In genomic region chr22:39554170-39554569, GRCh38 we compare ENCODE assay signal across 31 cellular contexts. TPM values are rescaled to one million over a fixed set of nuclear protein-coding genes. Genes with fewer than 3 reads are reported as not detected.
"Had no signal": no experiment of that assay in that cellular context is flagged by ENCODE, and none has a peak within 500 bp of the region (broad histone marks: within the 10 kb centered on the region; RNA-seq: fewer than 3 reads in every experiment).

No MANE protein-coding gene starts in this region.

- H3K9me3 ChIP-seq: adrenal gland, ascending aorta, body of pancreas, breast epithelium had no signal

- H3K27ac ChIP-seq: adrenal gland, ascending aorta, body of pancreas, brain microvascular endothelial cell, breast epithelium, cardiac muscle cell had no signal

- DNase-seq: activated effector memory CD4-positive, alpha-beta T cell treated with anti-CD3 and anti-CD28 coated beads, Interleukin-2, amount 50 U/mL, for 16 hours; activated effector memory CD4-positive, alpha-beta T cell treated with Interleukin-2 at 50 U/mL for 16 hours; activated gamma-delta T cell; activated gamma-delta T cell treated with Interleukin-2 at 50 U/mL for 16 hours; activated naive CD4-positive, alpha-beta T cell; activated naive CD4-positive, alpha-beta T cell treated with anti-CD3 and anti-CD28 coated beads for 36 hours; activated naive CD4-positive, alpha-beta T cell treated with anti-CD3 and anti-CD28 coated beads, Interleukin-2, amount 10 ng/mL, durations not matched to agents 7 days and 5 days; activated naive CD4-positive, alpha-beta T cell treated with anti-CD3 and anti-CD28 coated beads, Interleukin-2, amount 50 U/mL, for 16 hours; activated naive CD4-positive, alpha-beta T cell treated with Interleukin-2 at 50 U/mL for 16 hours; activated naive CD8-positive, alpha-beta T cell treated with anti-CD3 and anti-CD28 coated beads for 36 hours; activated naive CD8-positive, alpha-beta T cell treated with anti-CD3 and anti-CD28 coated beads, Interleukin-2, amount 10 ng/mL, durations not matched to agents 7 days and 5 days; activated naive CD8-positive, alpha-beta T cell treated with anti-CD3 and anti-CD28 coated beads, Interleukin-2, amount 50 U/mL, for 24 hours; activated T-cell treated with anti-CD3 and anti-CD28 coated beads, Interleukin-2, amount 50 U/mL, for 1 hour; activated T-cell treated with anti-CD3 and anti-CD28 coated beads, Interleukin-2, amount 50 U/mL, for 24 hours; activated T-cell treated with anti-CD3 and anti-CD28 coated beads, Interleukin-2, amount 50 U/mL, for 4 hours; activated T-cell treated with anti-CD3 and anti-CD28 coated beads, Interleukin-2, amount 50 U/mL, for 48 hours; activated T-cell treated with anti-CD3 and anti-CD28 coated beads, Interleukin-2, amount 50 U/mL, for 72 hours; adrenal gland; amniotic stem cell; amygdala; anterior cingulate cortex; aorta; body of pancreas; brain microvascular endothelial cell; caudate nucleus; central memory CD4-positive, alpha-beta T cell; cerebellar nuclear complex had no signal

- H3K36me3 ChIP-seq: adrenal gland, ascending aorta, brain microvascular endothelial cell, breast epithelium, cardiac muscle cell had no signal

- H3K4me3 ChIP-seq: adrenal gland, ascending aorta, body of pancreas, breast epithelium, cardiac muscle cell had no signal

RNA-seq across cellular contexts. Expression of gene CACNA1I, which starts 16.4 kb away (rescaled TPM):
- total RNA-seq: ascending aorta, bronchial epithelial cell had no signal
- polyA plus RNA-seq: aorta had no signal
